ENCODE assay signal across 8 cellular contexts in the genomic region with DNA sequence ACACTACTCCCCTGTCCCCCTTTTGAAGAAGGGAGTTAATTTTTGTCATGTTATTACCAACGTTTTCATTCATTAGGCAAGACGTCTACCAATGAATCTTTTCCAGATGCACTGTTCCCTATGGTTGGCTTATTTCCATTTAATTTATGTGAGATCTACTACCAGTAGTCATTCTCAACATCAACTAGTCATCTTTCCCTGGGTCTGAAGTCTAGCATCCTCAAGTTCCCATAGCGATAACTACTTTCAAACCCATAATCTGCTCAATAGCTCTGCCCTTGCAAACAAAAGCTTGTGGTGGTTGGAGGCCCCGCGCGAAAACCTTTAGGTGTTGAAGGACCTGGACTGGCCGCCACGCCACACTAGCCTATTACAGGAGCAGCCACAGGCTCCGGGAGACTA. TPM values are rescaled to one million over a fixed set of nuclear protein-coding genes. Genes with fewer than 3 reads are reported as not detected.
DNase-seq lines count a peak whose midpoint lies in the region; ATAC-seq, FAIRE-seq and TF ChIP-seq lines count a peak whose summit lies in the region.

No MANE protein-coding gene starts in this region.

- peak overlapping the region; percentile 94 for H3K27ac ChIP-seq in BLaER1
- H3K27ac ChIP-seq in RWPE1 = peak overlapping the region; percentile 95
- peak overlapping the region; percentile 11 for H3K27ac ChIP-seq in endothelial cell of umbilical vein (ENCODE audit: insufficient read depth, low read depth, low read length)

- CTCF ChIA-PET in RWPE1 (lab: Yijun Ruan, JAX) (interaction anchor here (0.6 kb wide), 1 partner anchor 483 kb away, joined by 4 read pairs; no protein-coding TSS in a partner anchor), endothelial cell of umbilical vein (lab: Charles Lee) (interaction anchor here (1.0 to 3.9 kb wide), 6 partner anchors 9 to 1436 kb away, joined by 3 to 27 read pairs (median 13); a partner anchor contains a TSS)

- intact Hi-C loops in endothelial cell of umbilical vein (cut with micrococcal nuclease) = loop anchor here (10.0 kb wide), 1 partner anchor 490 kb away; a partner anchor contains a TSS

- H3K36me3 ChIP-seq in BLaER1 (peaks cover 11% of the 10 kb centered on the region; the same call in 1 of the 2 replicates), H7 (replicated peaks; ENCODE audit: control insufficient read depth, insufficient read depth, low read length) (no peaks in the 10 kb centered on the region), endothelial cell of umbilical vein (ENCODE audit: control insufficient read depth in 2 of 2, extremely low read depth in 1 of 2, insufficient read depth in 2 of 2, low read length in 2 of 2) (no peaks in the 10 kb centered on the region), neuron (ENCODE audit: insufficient read depth, low read length) (no peaks in the 10 kb centered on the region)

- H2AFZ ChIP-seq in endothelial cell of umbilical vein (ENCODE audit: low read depth, low read length) (peak overlapping the region; percentile 63), neuron (ENCODE audit: low read depth, low read length) (peak overlapping the region; percentile 41)

- no peak for TF ChIP-seq CTCF in RWPE1 (conservative IDR thresholded peaks at IDR 0.05; ENCODE audit: low read depth)
- no peak for TF ChIP-seq CTCF in endothelial cell of umbilical vein (IDR thresholded peaks at IDR 0.05; ENCODE audit: extremely low read depth in 1 of 2, insufficient read depth in 1 of 2, low read depth in 1 of 2, low read length in 2 of 2)

- H3K4me2 ChIP-seq in BLaER1 (peak overlapping the region; percentile 89), endothelial cell of umbilical vein (ENCODE audit: insufficient read depth, low read length) (peak overlapping the region; percentile 90)

- POLR2A ChIA-PET in RWPE1 (lab: Yijun Ruan, JAX; ENCODE audit: low non-redundant PET) = interaction anchor here (1.1 to 1.3 kb wide), 2 partner anchors 33 to 47 kb away, joined by 8 to 11 read pairs; a partner anchor contains a TSS
- POLR2A ChIA-PET in endothelial cell of umbilical vein (lab: Charles Lee) = interaction anchor here (1.0 to 2.1 kb wide), 3 partner anchors 24 to 48 kb away, joined by 3 to 15 read pairs (median 4); a partner anchor contains a TSS

- no TSS peak for BruUV-seq in endothelial cell of umbilical vein (replicated peaks; lab: Mats Ljungman, UMichigan)

- TF ChIP-seq POLR2A in endothelial cell of umbilical vein (IDR thresholded peaks at IDR 0.05; ENCODE audit: low read depth, low read length) = no peak

- no peaks in the 10 kb centered on the region for H3K9me1 ChIP-seq in endothelial cell of umbilical vein (replicated peaks; ENCODE audit: control insufficient read depth, extremely low read depth, insufficient read depth, low read length)

- no peak for DNase-seq in H7
- peak; percentile 55 for DNase-seq in RWPE1 (ENCODE audit: low spot score)
- DNase-seq in endothelial cell of umbilical vein (ENCODE audit: low read depth, low spot score) = peak; percentile 72
- DNase-seq in activated CD4-positive, alpha-beta T cell treated with anti-CD3 and anti-CD28 coated beads, Interleukin-2, amount 50 U/mL, for 1 hour = no peak

- dilution Hi-C loops in endothelial cell of umbilical vein (cut with MboI; ENCODE audit: extremely low pct_ligation_motif_present, low sequenced_read_pairs) = no loop called here

- H3K4me1 ChIP-seq in BLaER1 = peaks cover 49% of the 10 kb centered on the region
- peaks cover 19% of the 10 kb centered on the region for H3K4me1 ChIP-seq in endothelial cell of umbilical vein (ENCODE audit: control insufficient read depth, extremely low read depth, insufficient read depth, low read length)
- peaks cover 14% of the 10 kb centered on the region for H3K4me1 ChIP-seq in neuron (ENCODE audit: insufficient read depth, low read length)

- FAIRE-seq in endothelial cell of umbilical vein (lab: Jason Lieb, UNC) = no peak

- no peaks in the 10 kb centered on the region for H3K9me3 ChIP-seq in BLaER1
- no peaks in the 10 kb centered on the region for H3K9me3 ChIP-seq in endothelial cell of umbilical vein (replicated peaks; ENCODE audit: control insufficient read depth, insufficient read depth, low read length)
- no peaks in the 10 kb centered on the region for H3K9me3 ChIP-seq in neuron (ENCODE audit: low read length)

- peaks cover 85% of the 10 kb centered on the region for H3K79me2 ChIP-seq in endothelial cell of umbilical vein (ENCODE audit: control insufficient read depth, insufficient read depth, low read length)

- no peaks in the 10 kb centered on the region for H3K27me3 ChIP-seq in BLaER1
- H3K27me3 ChIP-seq in H7 (ENCODE audit: control insufficient read depth, insufficient read depth, low read length) = no peaks in the 10 kb centered on the region
- H3K27me3 ChIP-seq in endothelial cell of umbilical vein (ENCODE audit: control insufficient read depth in 2 of 2, insufficient read depth in 2 of 2, low read length in 2 of 2) = no peaks in the 10 kb centered on the region
- H3K27me3 ChIP-seq in neuron (ENCODE audit: insufficient read depth, low read length) = no peaks in the 10 kb centered on the region

- H4K20me1 ChIP-seq in BLaER1 = peaks cover 84% of the 10 kb centered on the region
- no peaks in the 10 kb centered on the region for H4K20me1 ChIP-seq in endothelial cell of umbilical vein (replicated peaks; ENCODE audit: control insufficient read depth, extremely low read depth, insufficient read depth, low read length)

- H3K4me3 ChIP-seq in BLaER1 = peak overlapping the region; percentile 81
- H3K4me3 ChIP-seq in H7 (ENCODE audit: insufficient read depth, low read depth, low read length) = peak overlapping the region; percentile 90
- peak overlapping the region; percentile 69 to 83 (median 80) for H3K4me3 ChIP-seq in endothelial cell of umbilical vein (replicated peaks in 1 of 3; ENCODE audit: insufficient read depth in 1 of 3, low read depth in 1 of 3, low read length in 3 of 3)
- H3K4me3 ChIP-seq in neuron (ENCODE audit: low read length) = peak overlapping the region; percentile 87

- peak overlapping the region; percentile 93 for H3K9ac ChIP-seq in BLaER1
- peak overlapping the region; percentile 79 for H3K9ac ChIP-seq in endothelial cell of umbilical vein (replicated peaks; ENCODE audit: extremely low read depth, insufficient read depth, low read length)

- ATAC-seq in HG03135 (IDR thresholded peaks at IDR 0.05; ENCODE audit: unreplicated experiment) = no peak
- no peak for ATAC-seq in GM18498 (IDR thresholded peaks at IDR 0.05; ENCODE audit: unreplicated experiment)

TF ChIP-seq in endothelial cell of umbilical vein, 7 proteins besides CTCF, POLR2A, EP300 and RAD21 (continues in another document):
- no peak for TF ChIP-seq MYC (IDR thresholded peaks at IDR 0.05; ENCODE audit: low read depth, low read length)
- TF ChIP-seq EZH2 (IDR thresholded peaks at IDR 0.05; ENCODE audit: borderline replicate concordance, low read depth, low read length, severe bottlenecking) = no peak
- TF ChIP-seq, protein P1, sequence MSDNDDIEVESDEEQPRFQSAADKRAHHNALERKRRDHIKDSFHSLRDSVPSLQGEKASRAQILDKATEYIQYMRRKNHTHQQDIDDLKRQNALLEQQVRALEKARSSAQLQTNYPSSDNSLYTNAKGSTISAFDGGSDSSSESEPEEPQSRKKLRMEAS (IDR thresholded peaks at IDR 0.05; ENCODE audit: insufficient read depth, insufficient read length) = no peak
- TF ChIP-seq JUN (IDR thresholded peaks at IDR 0.05; ENCODE audit: borderline replicate concordance, insufficient read depth, insufficient read length, low read depth) = no peak

RNA-seq across cellular contexts. Expression of a gene that starts 0.8 kb away (rescaled TPM):
- total RNA-seq in H7 (2014; rRNA removed; shearing (Covaris generic)) = 68.5 and 92.7 TPM in 2 replicates
- total RNA-seq in endothelial cell of umbilical vein = 21.8 and 25.5 TPM in 2 replicates
- 3.4 and 4.3 TPM in 2 replicates for polyA plus RNA-seq in endothelial cell of umbilical vein
- polyA plus RNA-seq in endothelial cell of umbilical vein (2011; cell fraction: cytosol; rRNA removed) = 5.2 and 6.4 TPM in 2 replicates
- 8.0 and 11.1 TPM in 2 replicates for polyA plus RNA-seq in endothelial cell of umbilical vein (2011; cell fraction: nucleus; rRNA removed)
- 13.1 and 15.2 TPM in 2 replicates for polyA plus RNA-seq in endothelial cell of umbilical vein (2012)
- 9.5 and 10.8 TPM in 2 replicates for polyA minus RNA-seq in endothelial cell of umbilical vein
- polyA minus RNA-seq in endothelial cell of umbilical vein (2011; cell fraction: cytosol; rRNA and poly(A)+ RNA removed) = 11.2 TPM
- 6.8 and 10.0 TPM in 2 replicates for polyA minus RNA-seq in endothelial cell of umbilical vein (2011; cell fraction: nucleus; rRNA and poly(A)+ RNA removed)

RNA-seq across cellular contexts. Expression of a gene that starts 1.5 kb away (rescaled TPM):
- total RNA-seq in H7 (2014; rRNA removed; shearing (Covaris generic)) = 192 and 207 TPM in 2 replicates
- 124 and 135 TPM in 2 replicates for total RNA-seq in endothelial cell of umbilical vein
- polyA plus RNA-seq in endothelial cell of umbilical vein = 73.8 and 85.9 TPM in 2 replicates
- 84.5 and 94.9 TPM in 2 replicates for polyA plus RNA-seq in endothelial cell of umbilical vein (2011; cell fraction: cytosol; rRNA removed)
- 60.2 and 91.3 TPM in 2 replicates for polyA plus RNA-seq in endothelial cell of umbilical vein (2011; cell fraction: nucleus; rRNA removed)
- 87.8 and 151 TPM in 2 replicates for polyA plus RNA-seq in endothelial cell of umbilical vein (2012)
- 55.9 and 64.9 TPM in 2 replicates for polyA minus RNA-seq in endothelial cell of umbilical vein
- polyA minus RNA-seq in endothelial cell of umbilical vein (2011; cell fraction: cytosol; rRNA and poly(A)+ RNA removed) = 62.0 TPM
- 43.0 and 52.0 TPM in 2 replicates for polyA minus RNA-seq in endothelial cell of umbilical vein (2011; cell fraction: nucleus; rRNA and poly(A)+ RNA removed)

RNA-seq across cellular contexts. Expression of a gene that starts 32.8 kb away (rescaled TPM):
- 56.8 and 84.6 TPM in 2 replicates for total RNA-seq in H7 (2014; rRNA removed; shearing (Covaris generic))
- 132 and 145 TPM in 2 replicates for total RNA-seq in endothelial cell of umbilical vein
- 33.9 and 65.7 TPM in 2 replicates for polyA plus RNA-seq in endothelial cell of umbilical vein
- 70.2 and 76.2 TPM in 2 replicates for polyA plus RNA-seq in endothelial cell of umbilical vein (2011; cell fraction: cytosol; rRNA removed)
- polyA plus RNA-seq in endothelial cell of umbilical vein (2011; cell fraction: nucleus; rRNA removed) = 74.0 and 96.3 TPM in 2 replicates
- polyA plus RNA-seq in endothelial cell of umbilical vein (2012) = 98.0 and 129 TPM in 2 replicates
- 177 and 181 TPM in 2 replicates for polyA minus RNA-seq in endothelial cell of umbilical vein
- 72.0 TPM for polyA minus RNA-seq in endothelial cell of umbilical vein (2011; cell fraction: cytosol; rRNA and poly(A)+ RNA removed)
- polyA minus RNA-seq in endothelial cell of umbilical vein (2011; cell fraction: nucleus; rRNA and poly(A)+ RNA removed) = 92.3 and 104 TPM in 2 replicates

RNA-seq across cellular contexts. Expression of a gene that starts 47.3 kb away (rescaled TPM):
- total RNA-seq in H7 (2014; rRNA removed; shearing (Covaris generic)) = 11.4 and 16.5 TPM in 2 replicates
- 6.9 and 9.5 TPM in 2 replicates for total RNA-seq in endothelial cell of umbilical vein
- 4.2 and 4.5 TPM in 2 replicates for polyA plus RNA-seq in endothelial cell of umbilical vein
- polyA plus RNA-seq in endothelial cell of umbilical vein (2011; cell fraction: cytosol; rRNA removed) = 3.9 and 4.3 TPM in 2 replicates
- polyA plus RNA-seq in endothelial cell of umbilical vein (2011; cell fraction: nucleus; rRNA removed) = 12.8 and 14.0 TPM in 2 replicates
- polyA plus RNA-seq in endothelial cell of umbilical vein (2012) = 4.5 and 5.8 TPM in 2 replicates
- 14.3 and 15.9 TPM in 2 replicates for polyA minus RNA-seq in endothelial cell of umbilical vein
- 3.0 TPM for polyA minus RNA-seq in endothelial cell of umbilical vein (2011; cell fraction: cytosol; rRNA and poly(A)+ RNA removed)
- 16.1 and 23.1 TPM in 2 replicates for polyA minus RNA-seq in endothelial cell of umbilical vein (2011; cell fraction: nucleus; rRNA and poly(A)+ RNA removed)

Comparison
In these comparisons a context has a peak if more than half of its experiments do, and no peak if none do; other contexts are left out.
1. H3K27ac ChIP-seq: peak in every context shown above with its lines; median percentile 95 in RWPE1; 94 in BLaER1; 11 in endothelial cell of umbilical vein.
2. DNase-seq: peak in RWPE1 (single experiment) and endothelial cell of umbilical vein (single experiment); none in H7 (single experiment) and activated CD4-positive, alpha-beta T cell treated with anti-CD3 and anti-CD28 coated beads, Interleukin-2, amount 50 U/mL, for 1 hour (single experiment).
3. Peak in every context shown above with its lines, with median percentiles within 50 percentile points of each other: H3K4me3 ChIP-seq.